ENCODE assay signal across 8 cellular contexts in genomic region chr3:25820372-25820771, GRCh38. TPM values are rescaled to one million over a fixed set of nuclear protein-coding genes. Genes with fewer than 3 reads are reported as not detected.
A peak's percentile ranks its signal among the peaks of the same experiment; 100 is the strongest.
DNase-seq lines count a peak whose midpoint lies in the region; ATAC-seq and TF ChIP-seq lines count a peak whose summit lies in the region.

No MANE protein-coding gene starts in this region.

- ATAC-seq in GM19395 (IDR thresholded peaks at IDR 0.05; ENCODE audit: unreplicated experiment) (no peak), GM21360 (IDR thresholded peaks at IDR 0.05; ENCODE audit: unreplicated experiment) (no peak)

- no peaks in the 10 kb centered on the region for H3K4me1 ChIP-seq in ovary (ENCODE audit: insufficient read depth)

- DNase-seq in GM04503 (ENCODE audit: low read depth), result peak; percentile 93
- DNase-seq in LHCN-M2 (ENCODE audit: low read depth), result peak; percentile 94
- peak; percentile 93 for DNase-seq in dedifferentiated amniotic fluid mesenchymal stem cell (ENCODE audit: extremely low spot score)
- DNase-seq in mesothelial cell of epicardium (ENCODE audit: low spot score in 2 of 2, unreplicated experiment in 2 of 2), result no peak
- no peak for DNase-seq in ovary
- no peak for DNase-seq in DMS153 treated with DMSO at 0.1 percent for 48 hours (lab: John Stamatoyannopoulos, UW; ENCODE audit: unreplicated experiment)

- H3K27me3 Mint-ChIP-seq in mesothelial cell of epicardium (ENCODE audit: low read depth), result no peaks in the 10 kb centered on the region

- intact Hi-C loops in ovary (cut with DNase I), result no loop called here

- peaks cover 3% of the 10 kb centered on the region for H3K36me3 Mint-ChIP-seq in mesothelial cell of epicardium

- TF ChIP-seq CTCF in mesothelial cell of epicardium (IDR thresholded peaks at IDR 0.05; ENCODE audit: unreplicated experiment) (no peak), ovary (IDR thresholded peaks at IDR 0.05) (no peak)

- TF ChIP-seq EP300 in ovary (IDR thresholded peaks at IDR 0.05), result no peak

- peaks cover 5% of the 10 kb centered on the region for H3K9me3 Mint-ChIP-seq in mesothelial cell of epicardium

- no peaks in the 10 kb centered on the region for H3K36me3 ChIP-seq in ovary

- H3K27me3 ChIP-seq in ovary, result no peaks in the 10 kb centered on the region

- no peaks in the 10 kb centered on the region for H3K9me3 ChIP-seq in ovary

- no peak overlapping the region for H3K4me3 ChIP-seq in ovary

- H3K4me1 Mint-ChIP-seq in mesothelial cell of epicardium, result peaks cover 19% of the 10 kb centered on the region

- TF ChIP-seq POLR2A in ovary (IDR thresholded peaks at IDR 0.05), result no peak

- H3K27ac Mint-ChIP-seq in mesothelial cell of epicardium, result peak overlapping the region; percentile 96

- no peak overlapping the region for H3K4me3 Mint-ChIP-seq in mesothelial cell of epicardium

- no peak overlapping the region for H3K27ac ChIP-seq in ovary

RNA-seq across cellular contexts. Expression of gene OXSM, which starts 30.5 kb away (rescaled TPM):
- total RNA-seq in LHCN-M2 (2014; rRNA removed) (11.2 and 11.7 TPM in 2 replicates), mesothelial cell of epicardium (10.2 to 12.8 TPM (median 10.4 TPM) in 3 replicates), ovary (1 to 10 TPM; 3.6 to 8.0 (median 6.6) TPM)
- polyA plus RNA-seq in LHCN-M2 (2012), result 8.2 TPM
- polyA plus RNA-seq in ovary, result 1 to 10 TPM; 6.5 to 8.9 TPM

RNA-seq across cellular contexts. Expression of gene NGLY1, which starts 37.1 kb away (rescaled TPM):
- total RNA-seq in LHCN-M2 (2014; rRNA removed) (23.7 and 28.3 TPM in 2 replicates), mesothelial cell of epicardium (31.5 to 32.7 TPM (median 32.2 TPM) in 3 replicates), ovary (10 to 100 TPM; 18.0 to 30.4 (median 27.1) TPM)
- polyA plus RNA-seq in LHCN-M2 (2012), result 12.1 TPM
- polyA plus RNA-seq in ovary, result 10 to 100 TPM; 11.0 to 27.5 TPM

Comparison
In these comparisons a context has a peak if more than half of its experiments do, and no peak if none do; other contexts are left out.
1. DNase-seq: peak in GM04503 (single experiment), LHCN-M2 (single experiment) and dedifferentiated amniotic fluid mesenchymal stem cell (single experiment); none in mesothelial cell of epicardium (0 of 2), ovary (0 of 5) and DMS153 treated with DMSO at 0.1 percent for 48 hours (single experiment).